ENCODE assay signal across 1 cellular context in genomic region chr4:183552274-183553146, GRCh38.
A peak's percentile ranks its signal among the peaks of the same experiment; 100 is the strongest.
TF ChIP-seq lines count a peak whose summit lies in the region.

No MANE protein-coding gene starts in this region.

TF ChIP-seq in K562, 482 proteins besides CTCF, POLR2A, EP300 and RAD21:
- peak; percentile 98 for TF ChIP-seq ZBTB43 (CRISPR knock-in tag; IDR thresholded peaks at IDR 0.05)
- no peak for TF ChIP-seq FOXK1 (CRISPR knock-in tag; IDR thresholded peaks at IDR 0.05; ENCODE audit: borderline replicate concordance)
